Comparison of ENCODE assay signal across 15 cellular contexts in genomic region chr7:151723321-151723720, GRCh38.
DNase-seq lines count a peak whose midpoint lies in the region; ATAC-seq and TF ChIP-seq lines count a peak whose summit lies in the region.
"Had no signal": no experiment of that assay in that cellular context is flagged by ENCODE, and none has a peak within 500 bp of the region (broad histone marks: within the 10 kb centered on the region; RNA-seq: fewer than 3 reads in every experiment).

No MANE protein-coding gene starts in this region.

- H3K4me3 Mint-ChIP-seq in T-helper 17 cell, result no peak overlapping the region
- H3K4me3 Mint-ChIP-seq: CD4-positive, alpha-beta T cell; IgD-negative memory B cell had no signal

- no peak overlapping the region for H3K23ac ChIP-seq in trophoblast cell (ENCODE audit: low read length)

- DNase-seq in left ventricle myocardium inferior, result no peak
- no peak for DNase-seq in cardiac septum (ENCODE audit: low spot score)
- DNase-seq in T-helper 17 cell, result no peak
- DNase-seq in right cardiac atrium, result peak in 1 of 3 donors; percentile 39
- DNase-seq in trophoblast cell, result no peak
- DNase-seq in left colon, result no peak
- DNase-seq in iPS-NIHi7 (ENCODE audit: extremely low spot score), result no peak
- DNase-seq: ACHN; BE2C; Caco-2; CD4-positive, alpha-beta T cell; GM23248; HCEC 1CT had no signal

- H2AFZ ChIP-seq in trophoblast cell (ENCODE audit: insufficient read depth, low read length, poor library complexity), result no peak overlapping the region
- H2AFZ ChIP-seq: GM23248 had no signal

- H3K27me3 ChIP-seq in left ventricle myocardium inferior (ENCODE audit: low read depth) (no peaks in the 10 kb centered on the region), right cardiac atrium (ENCODE audit: control insufficient read depth, insufficient read depth) (no peaks in the 10 kb centered on the region), trophoblast cell (ENCODE audit: insufficient read depth, low read length) (no peaks in the 10 kb centered on the region)
- H3K27me3 ChIP-seq: BE2C had no signal

- H3K27me3 Mint-ChIP-seq in T-helper 17 cell, result no peaks in the 10 kb centered on the region
- H3K27me3 Mint-ChIP-seq: CD4-positive, alpha-beta T cell; IgD-negative memory B cell had no signal

- H4K8ac ChIP-seq in trophoblast cell (ENCODE audit: low read depth, low read length), result no peak overlapping the region

- H2BK5ac ChIP-seq in trophoblast cell (ENCODE audit: low read depth, low read length, poor library complexity), result no peak overlapping the region

- intact Hi-C loops in left ventricle myocardium inferior (cut with micrococcal nuclease) (no loop called here), cardiac septum (cut with DNase I) (no loop called here), right cardiac atrium (cut with DNase I) (no loop called here), left colon (cut with DNase I, micrococcal nuclease) (no loop called here)

- no peak overlapping the region for H2BK120ac ChIP-seq in trophoblast cell (ENCODE audit: insufficient read depth, low read length, poor library complexity)

- H3K4ac ChIP-seq in trophoblast cell (ENCODE audit: low read depth, low read length), result no peak overlapping the region

- no peak overlapping the region for H3K14ac ChIP-seq in trophoblast cell (ENCODE audit: low read length)

- no peak overlapping the region for H3K18ac ChIP-seq in trophoblast cell (ENCODE audit: low read length)

- no peak overlapping the region for H3K9ac ChIP-seq in trophoblast cell (ENCODE audit: low read length)
- H3K9ac ChIP-seq: GM23248 had no signal

- H3K36me3 ChIP-seq in left ventricle myocardium inferior (no peaks in the 10 kb centered on the region), trophoblast cell (ENCODE audit: control insufficient read depth in 1 of 2, insufficient read depth in 2 of 2, low read length in 2 of 2) (no peaks in the 10 kb centered on the region)
- H3K36me3 ChIP-seq: BE2C had no signal

- H3K4me3 ChIP-seq in left ventricle myocardium inferior (no peak overlapping the region), right cardiac atrium (ENCODE audit: low read length) (no peak overlapping the region), trophoblast cell (ENCODE audit: low read depth, low read length) (no peak overlapping the region)
- H3K4me3 ChIP-seq: GM23248 had no signal

- peaks cover 22% of the 10 kb centered on the region for H3K4me1 Mint-ChIP-seq in T-helper 17 cell

- H3K4me2 ChIP-seq in trophoblast cell (ENCODE audit: low read length), result no peak overlapping the region

- ATAC-seq in T-helper 17 cell (no peak), right cardiac atrium (no peak), left colon (no peak)

- no peak overlapping the region for H4K91ac ChIP-seq in trophoblast cell (ENCODE audit: low read depth, low read length)

- H2AK5ac ChIP-seq in trophoblast cell (ENCODE audit: low read length), result no peak overlapping the region

- peak overlapping the region; percentile 39 for H3K27ac Mint-ChIP-seq in T-helper 17 cell
- H3K27ac Mint-ChIP-seq: CD4-positive, alpha-beta T cell; IgD-negative memory B cell had no signal

- no peaks in the 10 kb centered on the region for H3K36me3 Mint-ChIP-seq in T-helper 17 cell (ENCODE audit: low read depth)

- peak overlapping the region; percentile 89 for H3K27ac ChIP-seq in left ventricle myocardium inferior (replicated peaks)
- H3K27ac ChIP-seq in right cardiac atrium (ENCODE audit: low read length), result peak overlapping the region; percentile 73
- no peak overlapping the region for H3K27ac ChIP-seq in trophoblast cell (ENCODE audit: low read depth, low read length)
- H3K27ac ChIP-seq: C4-2B, GM23248 had no signal

- no peak overlapping the region for H4K12ac ChIP-seq in trophoblast cell (ENCODE audit: low read depth, low read length)

- no peak for TF ChIP-seq CTCF in left ventricle myocardium inferior (IDR thresholded peaks at IDR 0.05; ENCODE audit: borderline replicate concordance)

- peak overlapping the region; percentile 27 for H2BK12ac ChIP-seq in trophoblast cell (ENCODE audit: low read length)

- 91% methylated on average over 12 of the region's 12 CpGs for WGBS in right cardiac atrium
- WGBS in trophoblast cell (ENCODE audit: extremely low coverage, insufficient coverage, insufficient read length), result no CpG with 5 or more reads among the region's 12 CpGs

- peaks cover 9% of the 10 kb centered on the region for H3K79me1 ChIP-seq in trophoblast cell (ENCODE audit: low read length)

- H3K9me3 ChIP-seq in left ventricle myocardium inferior (replicated peaks) (no peaks in the 10 kb centered on the region), T-helper 17 cell (ENCODE audit: control insufficient read depth, low read length, poor library complexity, severe bottlenecking) (no peaks in the 10 kb centered on the region), right cardiac atrium (ENCODE audit: control insufficient read depth, low read length) (no peaks in the 10 kb centered on the region), trophoblast cell (ENCODE audit: insufficient read depth, low read depth, low read length) (no peaks in the 10 kb centered on the region)
- H3K9me3 ChIP-seq: BE2C, Caco-2 had no signal

- peaks cover 5% of the 10 kb centered on the region for H3K79me2 ChIP-seq in trophoblast cell (ENCODE audit: control insufficient read depth, insufficient read depth, low read length, poor library complexity)

- H3K4me1 ChIP-seq in left ventricle myocardium inferior (peaks cover 95% of the 10 kb centered on the region), right cardiac atrium (ENCODE audit: control insufficient read depth, insufficient read depth, low read length) (peaks cover 7% of the 10 kb centered on the region), trophoblast cell (ENCODE audit: control insufficient read depth in 1 of 2, insufficient read depth in 2 of 2, low read length in 2 of 2) (peaks cover 15 to 23% of the 10 kb centered on the region in 2 experiments)
